1 cellular context compared by ENCODE assay signal in the genomic region with DNA sequence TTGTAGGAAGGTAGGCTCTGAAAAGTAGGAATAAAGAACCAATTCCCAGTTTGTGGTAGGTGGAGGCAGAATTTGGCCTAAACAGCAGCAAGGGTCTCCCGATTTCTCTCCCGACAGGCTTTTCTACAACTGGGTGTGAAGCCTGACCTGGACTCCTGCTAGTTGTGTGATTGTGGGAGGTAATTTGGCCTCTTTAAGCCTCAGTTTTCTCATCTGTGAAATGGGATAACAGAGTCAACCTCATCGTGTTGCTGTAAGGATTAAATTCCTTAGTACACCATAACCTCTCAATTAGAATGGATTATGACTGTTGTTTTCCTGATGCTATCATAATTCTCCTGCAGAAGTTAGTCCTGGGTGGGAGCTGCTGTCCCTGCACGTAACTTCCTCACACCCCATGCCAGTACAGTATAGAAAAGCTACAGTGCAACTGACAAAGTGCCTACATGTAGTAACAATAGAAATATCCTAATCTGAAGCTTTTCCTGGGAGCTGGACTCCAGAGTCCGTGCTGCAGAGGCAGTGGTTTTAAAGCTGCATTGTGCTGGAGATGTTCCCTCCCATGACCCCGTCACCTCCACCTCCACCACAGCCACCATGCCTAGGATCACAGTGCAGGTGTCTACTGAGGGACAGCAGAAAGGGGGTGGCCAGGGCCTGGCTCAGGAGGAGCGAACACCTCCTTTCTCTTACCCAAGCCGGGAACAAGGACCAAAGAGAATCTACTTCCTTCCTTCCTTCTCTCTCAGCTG.
TF ChIP-seq lines count a peak whose summit lies in the region.

No MANE protein-coding gene starts in this region.

TF ChIP-seq in GM12878, 131 proteins besides CTCF, POLR2A, EP300 and RAD21 (continued from another document):
- TF ChIP-seq, protein P1, sequence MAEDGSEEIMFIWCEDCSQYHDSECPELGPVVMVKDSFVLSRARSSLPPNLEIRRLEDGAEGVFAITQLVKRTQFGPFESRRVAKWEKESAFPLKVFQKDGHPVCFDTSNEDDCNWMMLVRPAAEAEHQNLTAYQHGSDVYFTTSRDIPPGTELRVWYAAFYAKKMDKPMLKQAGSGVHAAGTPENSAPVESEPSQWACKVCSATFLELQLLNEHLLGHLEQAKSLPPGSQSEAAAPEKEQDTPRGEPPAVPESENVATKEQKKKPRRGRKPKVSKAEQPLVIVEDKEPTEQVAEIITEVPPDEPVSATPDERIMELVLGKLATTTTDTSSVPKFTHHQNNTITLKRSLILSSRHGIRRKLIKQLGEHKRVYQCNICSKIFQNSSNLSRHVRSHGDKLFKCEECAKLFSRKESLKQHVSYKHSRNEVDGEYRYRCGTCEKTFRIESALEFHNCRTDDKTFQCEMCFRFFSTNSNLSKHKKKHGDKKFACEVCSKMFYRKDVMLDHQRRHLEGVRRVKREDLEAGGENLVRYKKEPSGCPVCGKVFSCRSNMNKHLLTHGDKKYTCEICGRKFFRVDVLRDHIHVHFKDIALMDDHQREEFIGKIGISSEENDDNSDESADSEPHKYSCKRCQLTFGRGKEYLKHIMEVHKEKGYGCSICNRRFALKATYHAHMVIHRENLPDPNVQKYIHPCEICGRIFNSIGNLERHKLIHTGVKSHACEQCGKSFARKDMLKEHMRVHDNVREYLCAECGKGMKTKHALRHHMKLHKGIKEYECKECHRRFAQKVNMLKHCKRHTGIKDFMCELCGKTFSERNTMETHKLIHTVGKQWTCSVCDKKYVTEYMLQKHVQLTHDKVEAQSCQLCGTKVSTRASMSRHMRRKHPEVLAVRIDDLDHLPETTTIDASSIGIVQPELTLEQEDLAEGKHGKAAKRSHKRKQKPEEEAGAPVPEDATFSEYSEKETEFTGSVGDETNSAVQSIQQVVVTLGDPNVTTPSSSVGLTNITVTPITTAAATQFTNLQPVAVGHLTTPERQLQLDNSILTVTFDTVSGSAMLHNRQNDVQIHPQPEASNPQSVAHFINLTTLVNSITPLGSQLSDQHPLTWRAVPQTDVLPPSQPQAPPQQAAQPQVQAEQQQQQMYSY (CRISPR knock-in tag; IDR thresholded peaks at IDR 0.05): no peak
